Comparison of ENCODE assay signal across 15 cellular contexts in genomic region chr7:115561341-115562110, GRCh38.
DNase-seq lines count a peak whose midpoint lies in the region; ATAC-seq and TF ChIP-seq lines count a peak whose summit lies in the region.
"Had no signal": no experiment of that assay in that cellular context is flagged by ENCODE, and none has a peak within 500 bp of the region (broad histone marks: within the 10 kb centered on the region; RNA-seq: fewer than 3 reads in every experiment).

No MANE protein-coding gene starts in this region.

- no peak overlapping the region for H3K4me3 Mint-ChIP-seq in natural killer cell treated with Interleukin-12 subunit alpha and Interleukin-12 subunit beta and Interleukin-15 and Interleukin-18, amount 100 ng/mL, for 72 hours
- H3K4me3 Mint-ChIP-seq: dendritic cell treated with granulocyte-macrophage colony-stimulating factor and Interleukin-4, amounts not matched to agents 40 ng/mL and 50 ng/mL, for 4 days; mesothelial cell of epicardium had no signal

- ATAC-seq in lung (ENCODE audit: insufficient read depth, low FRiP score) (peak; percentile 47), GM21825 (IDR thresholded peaks at IDR 0.05; ENCODE audit: unreplicated experiment) (no peak)
- no peak for ATAC-seq in natural killer cell treated with Interleukin-12 subunit alpha and Interleukin-12 subunit beta and Interleukin-15 and Interleukin-18, amount 100 ng/mL, for 72 hours

- DNase-seq in AG08396 (ENCODE audit: low spot score): peak; percentile 14
- DNase-seq in HS-27A (ENCODE audit: low read depth): peak; percentile 79
- peak; percentile 80 for DNase-seq in astrocyte of the hippocampus (ENCODE audit: low read depth, low spot score)
- no peak for DNase-seq in lung (ENCODE audit: low spot score)
- no peak for DNase-seq in midbrain (lab: John Stamatoyannopoulos, UW)
- no peak for DNase-seq in NCI-H1930 (lab: John Stamatoyannopoulos, UW)
- DNase-seq in natural killer cell treated with Interleukin-12 subunit alpha and Interleukin-12 subunit beta and Interleukin-15 and Interleukin-18, amount 100 ng/mL, for 72 hours (ENCODE audit: low spot score): no peak
- DNase-seq: BE2C, DMS79, NCI-H1048, NCI-H345, posterior cingulate gyrus had no signal

- no peaks in the 10 kb centered on the region for H3K36me3 Mint-ChIP-seq in natural killer cell treated with Interleukin-12 subunit alpha and Interleukin-12 subunit beta and Interleukin-15 and Interleukin-18, amount 100 ng/mL, for 72 hours
- H3K36me3 Mint-ChIP-seq: mesothelial cell of epicardium had no signal

- H3K27me3 ChIP-seq in lung (ENCODE audit: control insufficient read depth, insufficient read depth): no peaks in the 10 kb centered on the region
- H3K27me3 ChIP-seq: BE2C had no signal

- TF ChIP-seq CTCF in lung (IDR thresholded peaks at IDR 0.05; ENCODE audit: control extremely low read depth, extremely low read depth): no peak

- H3K9me3 Mint-ChIP-seq in natural killer cell treated with Interleukin-12 subunit alpha and Interleukin-12 subunit beta and Interleukin-15 and Interleukin-18, amount 100 ng/mL, for 72 hours: no peaks in the 10 kb centered on the region
- H3K9me3 Mint-ChIP-seq: dendritic cell treated with granulocyte-macrophage colony-stimulating factor and Interleukin-4, amounts not matched to agents 40 ng/mL and 50 ng/mL, for 4 days; mesothelial cell of epicardium had no signal

- WGBS in lung, 2 donors: 79 to 90% methylated on average over 9 of the region's 9 CpGs

- H3K4me1 Mint-ChIP-seq in natural killer cell treated with Interleukin-12 subunit alpha and Interleukin-12 subunit beta and Interleukin-15 and Interleukin-18, amount 100 ng/mL, for 72 hours (ENCODE audit: low read depth in 2 of 2): no peaks in the 10 kb centered on the region

- no peaks in the 10 kb centered on the region for H3K36me3 ChIP-seq in lung (ENCODE audit: control insufficient read depth in 2 of 2, insufficient read depth in 2 of 2, low read length in 2 of 2)
- H3K36me3 ChIP-seq: BE2C had no signal

- no peak overlapping the region for H3K4me3 ChIP-seq in lung

- peaks cover 5 to 11% of the 10 kb centered on the region in 2 donors for H3K27me3 Mint-ChIP-seq in natural killer cell treated with Interleukin-12 subunit alpha and Interleukin-12 subunit beta and Interleukin-15 and Interleukin-18, amount 100 ng/mL, for 72 hours
- H3K27me3 Mint-ChIP-seq: dendritic cell treated with granulocyte-macrophage colony-stimulating factor and Interleukin-4, amounts not matched to agents 40 ng/mL and 50 ng/mL, for 4 days had no signal

- no peaks in the 10 kb centered on the region for H3K9me3 ChIP-seq in lung (ENCODE audit: control insufficient read depth in 2 of 2, insufficient read depth in 1 of 2, low read length in 1 of 2)
- H3K9me3 ChIP-seq: BE2C had no signal

- no peak overlapping the region for H3K27ac Mint-ChIP-seq in natural killer cell treated with Interleukin-12 subunit alpha and Interleukin-12 subunit beta and Interleukin-15 and Interleukin-18, amount 100 ng/mL, for 72 hours
- H3K27ac Mint-ChIP-seq: dendritic cell treated with granulocyte-macrophage colony-stimulating factor and Interleukin-4, amounts not matched to agents 40 ng/mL and 50 ng/mL, for 4 days; mesothelial cell of epicardium had no signal

- no peak overlapping the region for H3K27ac ChIP-seq in lung (ENCODE audit: low read depth in 1 of 2, low read length in 1 of 2)

- H3K4me1 ChIP-seq in lung (ENCODE audit: control insufficient read depth in 2 of 2, insufficient read depth in 2 of 2, low read length in 2 of 2): no peaks in the 10 kb centered on the region
- H3K4me1 ChIP-seq: BE2C had no signal

Comparison
In these comparisons a context has a peak if more than half of its experiments do, and no peak if none do; other contexts are left out.
1. DNase-seq: peak in AG08396 (single experiment), HS-27A (single experiment) and astrocyte of the hippocampus (single experiment); none in lung (single experiment), midbrain (single experiment), NCI-H1930 (0 of 2) and natural killer cell treated with Interleukin-12 subunit alpha and Interleukin-12 subunit beta and Interleukin-15 and Interleukin-18, amount 100 ng/mL, for 72 hours (single experiment).